14 cellular contexts compared by ENCODE assay signal in the genomic region with DNA sequence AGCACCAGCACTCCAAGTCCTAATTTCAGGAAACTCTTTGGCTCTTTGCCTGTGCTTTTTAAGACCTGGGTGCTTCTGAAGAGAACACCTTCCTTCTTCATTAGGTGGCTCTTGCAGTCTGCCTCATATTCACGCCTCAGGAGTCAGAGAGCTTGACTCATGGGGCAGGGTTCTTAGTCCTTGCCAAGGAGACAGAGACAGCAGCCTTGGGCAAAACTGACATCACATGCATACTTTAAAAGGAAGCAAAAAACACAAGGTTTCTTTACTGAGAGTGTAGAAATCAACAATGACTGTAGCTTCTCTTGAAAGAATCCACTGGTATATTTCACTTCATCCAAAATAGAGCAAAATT.
DNase-seq lines count a peak whose midpoint lies in the region; FAIRE-seq and TF ChIP-seq lines count a peak whose summit lies in the region.
"Had no signal": no experiment of that assay in that cellular context is flagged by ENCODE, and none has a peak within 500 bp of the region (broad histone marks: within the 10 kb centered on the region; RNA-seq: fewer than 3 reads in every experiment).

No MANE protein-coding gene starts in this region.

- FAIRE-seq in bronchial epithelial cell (lab: Jason Lieb, UNC) (peak; percentile 97), frontal cortex (lab: Jason Lieb, UNC) (no peak)
- FAIRE-seq: A549 had no signal

- no peak overlapping the region for H3K4me3 ChIP-seq in bronchial epithelial cell (ENCODE audit: low read depth, low read length)
- H3K4me3 ChIP-seq: A549, transverse colon had no signal

- no peaks in the 10 kb centered on the region for H3K27me3 ChIP-seq in bronchial epithelial cell (ENCODE audit: control insufficient read depth, insufficient read depth, low read length)
- H3K27me3 ChIP-seq: transverse colon had no signal

- TF ChIP-seq CTCF in bronchial epithelial cell (IDR thresholded peaks at IDR 0.05; ENCODE audit: insufficient read depth, low read length, severe bottlenecking), result no peak

- H3K36me3 ChIP-seq in bronchial epithelial cell (ENCODE audit: control insufficient read depth, insufficient read depth, low read length), result no peaks in the 10 kb centered on the region
- H3K36me3 ChIP-seq: transverse colon had no signal

- DNase-seq in AG08395 (ENCODE audit: low spot score) (peak; percentile 87), HT1080 (ENCODE audit: low read depth) (peak; percentile 39), bronchial epithelial cell (ENCODE audit: low read depth) (peak; percentile 99), iris pigment epithelial cell (ENCODE audit: low read depth) (peak; percentile 84), T-helper 2 cell (no peak), MV-4-11 (lab: John Stamatoyannopoulos, UW) (no peak), frontal cortex (ENCODE audit: low spot score in 2 of 2) (no peak)
- DNase-seq in activated CD4-positive, alpha-beta T cell treated with anti-CD3 and anti-CD28 coated beads, Interleukin-2, amount 50 U/mL, for 4 hours, result no peak
- DNase-seq: activated T-cell treated with anti-CD3 and anti-CD28 coated beads, Interleukin-2, amount 50 U/mL, for 48 hours; DMS53; NCI-H2107; stimulated activated CD4-positive, alpha-beta T cell treated with anti-CD3 and anti-CD28 coated beads, Interleukin-12 subunit alpha, Interleukin-12 subunit beta, amount 100 ng/mL, for 4 hours; transverse colon had no signal

Comparison
In these comparisons a context has a peak if more than half of its experiments do, and no peak if none do; other contexts are left out.
1. DNase-seq: peak in AG08395 (single experiment), HT1080 (single experiment), bronchial epithelial cell (single experiment) and iris pigment epithelial cell (single experiment); none in T-helper 2 cell (0 of 5), MV-4-11 (single experiment), activated CD4-positive, alpha-beta T cell treated with anti-CD3 and anti-CD28 coated beads, Interleukin-2, amount 50 U/mL, for 4 hours (0 of 2) and frontal cortex (0 of 2).